Comparison of ENCODE assay signal across 27 cellular contexts in the genomic region with DNA sequence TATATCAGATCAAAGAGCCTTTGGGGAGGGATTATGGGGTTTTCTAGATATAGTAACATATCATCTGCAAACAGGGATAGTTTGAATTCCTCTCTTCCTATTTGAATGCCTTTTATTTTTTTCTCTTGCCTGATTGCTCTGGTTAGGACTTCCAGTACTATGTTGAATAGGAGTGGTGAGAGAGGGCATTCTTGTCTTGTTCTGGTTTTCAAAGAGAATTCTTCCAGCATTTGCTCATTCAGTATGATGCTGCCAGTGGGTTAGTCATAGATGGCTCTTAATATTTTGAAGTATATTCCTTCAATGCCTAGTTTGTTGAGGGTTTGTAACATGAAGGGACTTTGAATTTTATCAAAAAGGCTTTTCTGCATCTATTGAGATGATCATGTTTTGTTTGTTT. TPM values are rescaled to one million over a fixed set of nuclear protein-coding genes. Genes with fewer than 3 reads are reported as not detected.
A peak's percentile ranks its signal among the peaks of the same experiment; 100 is the strongest.
DNase-seq lines count a peak whose midpoint lies in the region; ATAC-seq, FAIRE-seq and TF ChIP-seq lines count a peak whose summit lies in the region.
"Had no signal": no experiment of that assay in that cellular context is flagged by ENCODE, and none has a peak within 500 bp of the region (broad histone marks: within the 10 kb centered on the region; RNA-seq: fewer than 3 reads in every experiment).

No MANE protein-coding gene starts in this region.

- no peak for FAIRE-seq in H54 (lab: Jason Lieb, UNC)

- no peak overlapping the region for H2AK9ac ChIP-seq in IMR-90 (replicated peaks; ENCODE audit: low read depth, low read length, poor library complexity)

- H2AK5ac ChIP-seq in IMR-90 (ENCODE audit: low read depth, low read length): no peak overlapping the region

- H3K27ac ChIP-seq in IMR-90 (ENCODE audit: insufficient read depth, low read length) (no peak overlapping the region), gastrocnemius medialis (no peak overlapping the region)
- H3K27ac ChIP-seq: neutrophil, psoas muscle, VCaP had no signal

- no peak overlapping the region for H3K23ac ChIP-seq in IMR-90 (ENCODE audit: low read depth, low read length)

- H3K4me1 Mint-ChIP-seq in activated naive CD4-positive, alpha-beta T cell treated with anti-CD3 and anti-CD28 coated beads for 36 hours (ENCODE audit: low read depth): no peaks in the 10 kb centered on the region
- H3K4me1 Mint-ChIP-seq: activated CD4-positive, alpha-beta T cell treated with anti-CD3 and anti-CD28 coated beads, Interleukin-2, amount 10 ng/mL, durations not matched to agents 24 days and 14 days; activated CD8-positive, alpha-beta memory T cell treated with anti-CD3 and anti-CD28 coated beads, Interleukin-2, amount 10 ng/mL, durations not matched to agents 7 days and 5 days; B cell; CD8-positive, alpha-beta memory T cell had no signal

- H3K27ac Mint-ChIP-seq in activated naive CD4-positive, alpha-beta T cell treated with anti-CD3 and anti-CD28 coated beads for 36 hours: no peak overlapping the region
- H3K27ac Mint-ChIP-seq: activated CD4-positive, alpha-beta T cell treated with anti-CD3 and anti-CD28 coated beads, Interleukin-2, amount 10 ng/mL, durations not matched to agents 24 days and 14 days; activated CD8-positive, alpha-beta memory T cell treated with anti-CD3 and anti-CD28 coated beads, Interleukin-2, amount 10 ng/mL, durations not matched to agents 7 days and 5 days; B cell; CD8-positive, alpha-beta memory T cell had no signal

- CTCF ChIA-PET in IMR-90 (lab: Yijun Ruan, JAX): interaction anchor here (0.6 kb wide), 1 partner anchor 280 kb away, joined by 3 read pairs; no protein-coding TSS in a partner anchor
- CTCF ChIA-PET in activated naive CD4-positive, alpha-beta T cell treated with anti-CD3 and anti-CD28 coated beads for 36 hours (lab: Charles Lee): no interaction called here

- no peak overlapping the region for H2AFZ ChIP-seq in IMR-90 (replicated peaks; ENCODE audit: low read length, poor library complexity)

- dilution Hi-C loops in IMR-90 (cut with HindIII; ENCODE audit: low sequenced_read_pairs, unreplicated experiment): no loop called here

- H3K9me1 ChIP-seq in IMR-90 (ENCODE audit: insufficient read depth, low read length): no peaks in the 10 kb centered on the region

- no peaks in the 10 kb centered on the region for H3K4me1 ChIP-seq in IMR-90 (ENCODE audit: control insufficient read depth, insufficient read depth, low read length)
- H3K4me1 ChIP-seq in gastrocnemius medialis: no peaks in the 10 kb centered on the region
- H3K4me1 ChIP-seq: psoas muscle had no signal

- H4K20me1 ChIP-seq in IMR-90 (ENCODE audit: insufficient read depth, low read length): no peaks in the 10 kb centered on the region

- H3K36me3 ChIP-seq in IMR-90 (ENCODE audit: control insufficient read depth, insufficient read depth, low read length): no peaks in the 10 kb centered on the region
- no peaks in the 10 kb centered on the region for H3K36me3 ChIP-seq in gastrocnemius medialis
- H3K36me3 ChIP-seq: neutrophil had no signal

- no peak overlapping the region for H3K14ac ChIP-seq in IMR-90 (replicated peaks; ENCODE audit: low read depth, low read length)

- no peaks in the 10 kb centered on the region for H3K79me1 ChIP-seq in IMR-90 (ENCODE audit: low read depth in 1 of 2, low read length in 2 of 2)

- H3K9me3 ChIP-seq in IMR-90 (ENCODE audit: control insufficient read depth, insufficient read depth, low read length): no peaks in the 10 kb centered on the region
- no peaks in the 10 kb centered on the region for H3K9me3 ChIP-seq in gastrocnemius medialis
- H3K9me3 ChIP-seq: neutrophil, psoas muscle, SK-N-SH had no signal

- H3K27me3 Mint-ChIP-seq in activated naive CD4-positive, alpha-beta T cell treated with anti-CD3 and anti-CD28 coated beads for 36 hours (ENCODE audit: low read depth): no peaks in the 10 kb centered on the region
- H3K27me3 Mint-ChIP-seq: activated CD4-positive, alpha-beta T cell treated with anti-CD3 and anti-CD28 coated beads, Interleukin-2, amount 10 ng/mL, durations not matched to agents 24 days and 14 days; activated CD8-positive, alpha-beta memory T cell treated with anti-CD3 and anti-CD28 coated beads, Interleukin-2, amount 10 ng/mL, durations not matched to agents 7 days and 5 days; B cell; CD8-positive, alpha-beta memory T cell had no signal

- H3K9me3 Mint-ChIP-seq in activated naive CD4-positive, alpha-beta T cell treated with anti-CD3 and anti-CD28 coated beads for 36 hours: peaks cover 1% of the 10 kb centered on the region
- H3K9me3 Mint-ChIP-seq: activated CD4-positive, alpha-beta T cell treated with anti-CD3 and anti-CD28 coated beads, Interleukin-2, amount 10 ng/mL, durations not matched to agents 24 days and 14 days had no signal

- TF ChIP-seq POLR2A in IMR-90 (IDR thresholded peaks at IDR 0.05; ENCODE audit: low read depth, low read length): no peak
- TF ChIP-seq POLR2A in H54 (IDR thresholded peaks at IDR 0.05; ENCODE audit: low read depth, low read length): no peak
- TF ChIP-seq POLR2A in gastrocnemius medialis (IDR thresholded peaks at IDR 0.05): no peak

- no peak overlapping the region for H2BK5ac ChIP-seq in IMR-90 (ENCODE audit: low read depth, low read length, poor library complexity, severe bottlenecking)

- no TSS peak for BruUV-seq in IMR-90 (replicated peaks; lab: Mats Ljungman, UMichigan)

- in situ Hi-C loops in ACHN (cut with HindIII; ENCODE audit: low pct_ligation_motif_present, low pct_unique_long_range_greater_than_20kb, low sequenced_read_pairs) (no loop called here), IMR-90 (cut with MboI; ENCODE audit: low sequenced_read_pairs) (no loop called here), astrocyte of the spinal cord (cut with HindIII; ENCODE audit: low sequenced_read_pairs) (no loop called here), gastrocnemius medialis (cut with MboI; ENCODE audit: low sequenced_read_pairs in 4 of 4) (no loop called here)

- no peak overlapping the region for H3K9ac ChIP-seq in IMR-90 (ENCODE audit: low read depth, low read length)
- H3K9ac ChIP-seq: SK-N-SH had no signal

- ATAC-seq in IMR-90 (ENCODE audit: low read depth): peak; percentile 66
- no peak for ATAC-seq in gastrocnemius medialis
- ATAC-seq: activated CD8-positive, alpha-beta memory T cell treated with anti-CD3 and anti-CD28 coated beads, Interleukin-2, amount 10 ng/mL, durations not matched to agents 7 days and 5 days; psoas muscle had no signal

- H2BK120ac ChIP-seq in IMR-90 (ENCODE audit: low read depth, low read length): no peak overlapping the region

- H3K4me3 ChIP-seq in IMR-90 (ENCODE audit: insufficient read depth, low read depth, low read length) (no peak overlapping the region), astrocyte of the spinal cord (ENCODE audit: low read depth, low read length) (no peak overlapping the region), gastrocnemius medialis (no peak overlapping the region)
- H3K4me3 ChIP-seq: psoas muscle had no signal

- H3K4me3 Mint-ChIP-seq in activated naive CD4-positive, alpha-beta T cell treated with anti-CD3 and anti-CD28 coated beads for 36 hours: no peak overlapping the region
- H3K4me3 Mint-ChIP-seq: activated CD4-positive, alpha-beta T cell treated with anti-CD3 and anti-CD28 coated beads, Interleukin-2, amount 10 ng/mL, durations not matched to agents 24 days and 14 days; activated CD8-positive, alpha-beta memory T cell treated with anti-CD3 and anti-CD28 coated beads, Interleukin-2, amount 10 ng/mL, durations not matched to agents 7 days and 5 days; B cell; CD8-positive, alpha-beta memory T cell had no signal

- no peak overlapping the region for H4K5ac ChIP-seq in IMR-90 (ENCODE audit: low read depth, low read length)

- H4K8ac ChIP-seq in IMR-90 (ENCODE audit: low read depth in 2 of 2, low read length in 2 of 2): no peak overlapping the region

- DNase-seq in ACHN: peak; percentile 1
- DNase-seq in IMR-90: peak; percentile 50
- peak; percentile 41 for DNase-seq in astrocyte of the spinal cord (ENCODE audit: low read depth, low spot score)
- peak; percentile 5 for DNase-seq in foreskin melanocyte
- DNase-seq in H54 (ENCODE audit: insufficient read length, low spot score): no peak
- no peak for DNase-seq in COLO829 (ENCODE audit: low spot score)
- DNase-seq in gastrocnemius medialis: no peak
- DNase-seq in activated naive CD4-positive, alpha-beta T cell treated with anti-CD3 and anti-CD28 coated beads for 36 hours: no peak
- DNase-seq: activated CD4-positive, alpha-beta T cell treated with anti-CD3 and anti-CD28 coated beads, Interleukin-2, amount 10 ng/mL, durations not matched to agents 24 days and 14 days; activated CD8-positive, alpha-beta memory T cell treated with anti-CD3 and anti-CD28 coated beads, Interleukin-2, amount 10 ng/mL, durations not matched to agents 7 days and 5 days; activated naive CD4-positive, alpha-beta T cell treated with anti-CD3 and anti-CD28 coated beads, Interleukin-2, amount 50 U/mL, for 16 hours; aorta; CD8-positive, alpha-beta memory T cell; DMS153; effector CD4-positive, alpha-beta T cell; GF-D8; Kasumi-1; kidney glomerular epithelial cell; NCI-H1048; NCI-H1694 treated with DMSO at 0.1 percent for 48 hours; NCI-H2171 treated with DMSO at 0.1 percent for 48 hours; NCI-H524 treated with DMSO at 0.1 percent for 48 hours; psoas muscle; SK-N-SH had no signal

- no peaks in the 10 kb centered on the region for H3K36me3 Mint-ChIP-seq in activated naive CD4-positive, alpha-beta T cell treated with anti-CD3 and anti-CD28 coated beads for 36 hours (ENCODE audit: low read depth)
- H3K36me3 Mint-ChIP-seq: activated CD8-positive, alpha-beta memory T cell treated with anti-CD3 and anti-CD28 coated beads, Interleukin-2, amount 10 ng/mL, durations not matched to agents 7 days and 5 days; CD8-positive, alpha-beta memory T cell had no signal

- H3K56ac ChIP-seq in IMR-90 (ENCODE audit: extremely low read depth, insufficient read depth, low read length): no peak overlapping the region

- TF ChIP-seq RAD21 in IMR-90 (IDR thresholded peaks at IDR 0.05; ENCODE audit: low read length): no peak

- POLR2A ChIA-PET in IMR-90 (lab: Charles Lee; ENCODE audit: unreplicated experiment): interaction anchor here (0.6 kb wide), 1 partner anchor 304 kb away, joined by 3 read pairs; no protein-coding TSS in a partner anchor

- no peak overlapping the region for H2BK20ac ChIP-seq in IMR-90 (ENCODE audit: low read depth, low read length)

- H3K4ac ChIP-seq in IMR-90 (ENCODE audit: low read depth, low read length): no peak overlapping the region

- no peak overlapping the region for H3K4me2 ChIP-seq in IMR-90 (ENCODE audit: low read depth, low read length)
- H3K4me2 ChIP-seq: SK-N-SH had no signal

- H3K27me3 ChIP-seq in IMR-90 (ENCODE audit: control insufficient read depth, insufficient read depth, low read length) (no peaks in the 10 kb centered on the region), gastrocnemius medialis (no peaks in the 10 kb centered on the region)
- H3K27me3 ChIP-seq: neutrophil had no signal

- no peak overlapping the region for H4K91ac ChIP-seq in IMR-90 (ENCODE audit: insufficient read depth, low read depth, low read length)

- TF ChIP-seq CTCF in IMR-90 (conservative IDR thresholded peaks at IDR 0.05; ENCODE audit: low read depth, low read length) (no peak), astrocyte of the spinal cord (IDR thresholded peaks at IDR 0.05; ENCODE audit: low read depth, low read length) (no peak), gastrocnemius medialis (IDR thresholded peaks at IDR 0.05 in 4 of 5, conservative IDR thresholded peaks at IDR 0.05 in 1 of 5) (no peak)

- H3K18ac ChIP-seq in IMR-90 (ENCODE audit: low read depth, low read length): no peak overlapping the region

- H2BK15ac ChIP-seq in IMR-90 (ENCODE audit: low read depth, low read length): no peak overlapping the region

- intact Hi-C loops in IMR-90 (cut with micrococcal nuclease): no loop called here
- intact Hi-C loops in gastrocnemius medialis (cut with DNase I; ENCODE audit: low total_unique reads): no loop called here
- intact Hi-C loops in activated naive CD4-positive, alpha-beta T cell treated with anti-CD3 and anti-CD28 coated beads for 36 hours (cut with micrococcal nuclease): no loop called here

RNA-seq across cellular contexts. Expression of a gene that starts 25.6 kb away (rescaled TPM):
- total RNA-seq in IMR-90 (2012; rRNA removed): 15.8 and 17.5 TPM in 2 replicates
- polyA plus RNA-seq in IMR-90 (2012; rRNA removed): 7.8 and 9.3 TPM in 2 replicates
- 2.5 and 5.9 TPM in 2 replicates for polyA plus RNA-seq in IMR-90 (2012; cell fraction: cytosol; rRNA removed)
- polyA plus RNA-seq in IMR-90 (2012; cell fraction: nucleus; rRNA removed; ENCODE audit: low replicate concordance): 8.5 and 17.5 TPM in 2 replicates
- 10 to 100 TPM; 47.1 to 91.2 (median 54.6) TPM for total RNA-seq in gastrocnemius medialis
- total RNA-seq in activated naive CD4-positive, alpha-beta T cell treated with anti-CD3 and anti-CD28 coated beads for 36 hours: 10 to 100 TPM; 46.8 to 47.6 TPM

Comparison
In these comparisons a context has a peak if more than half of its experiments do, and no peak if none do; other contexts are left out.
1. DNase-seq: peak in ACHN (single experiment), IMR-90 (single experiment), astrocyte of the spinal cord (single experiment) and foreskin melanocyte (single experiment); none in H54 (single experiment), COLO829 (single experiment), gastrocnemius medialis (0 of 2) and activated naive CD4-positive, alpha-beta T cell treated with anti-CD3 and anti-CD28 coated beads for 36 hours (single experiment).